In the genomic region with DNA sequence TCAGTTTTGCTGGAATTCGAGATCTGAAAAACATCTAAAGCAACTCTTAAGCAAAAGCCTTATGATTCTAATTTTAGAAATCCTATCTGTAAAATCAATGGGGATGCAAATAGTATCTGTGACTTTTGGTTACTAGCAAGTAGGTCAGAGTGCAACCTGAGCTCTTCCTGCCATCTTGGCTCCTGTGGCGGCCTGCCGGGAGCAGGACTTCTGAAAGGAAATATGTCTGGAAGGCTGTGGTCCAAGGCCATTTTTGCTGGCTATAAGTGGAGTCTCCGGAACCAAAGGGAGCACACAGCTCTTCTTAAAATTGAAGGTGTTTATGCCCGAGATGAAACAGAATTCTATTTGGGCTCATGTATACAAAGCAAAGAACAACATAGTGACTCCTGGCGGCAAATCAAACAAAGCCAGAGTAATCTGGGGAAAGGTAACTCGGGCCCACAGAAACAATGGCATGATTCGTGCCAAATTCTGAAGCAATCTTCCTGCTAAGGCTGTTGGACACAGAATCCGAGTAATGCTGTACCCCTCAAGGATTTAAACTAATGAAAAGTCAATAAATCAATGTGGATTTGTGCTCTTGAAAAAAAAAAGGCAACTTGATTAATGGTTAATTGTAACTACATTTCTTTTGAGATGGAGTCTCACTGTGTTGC, we compare ENCODE assay signal across 12 cellular contexts.
A peak's percentile ranks its signal among the peaks of the same experiment; 100 is the strongest.
DNase-seq lines count a peak whose midpoint lies in the region; ATAC-seq and TF ChIP-seq lines count a peak whose summit lies in the region.
"Had no signal": no experiment of that assay in that cellular context is flagged by ENCODE, and none has a peak within 500 bp of the region (broad histone marks: within the 10 kb centered on the region; RNA-seq: fewer than 3 reads in every experiment).

No MANE protein-coding gene starts in this region.

- no peaks in the 10 kb centered on the region for H3K9me3 ChIP-seq in DND-41 (ENCODE audit: insufficient read depth, low read length, severe bottlenecking)
- H3K9me3 ChIP-seq in duodenal mucosa (ENCODE audit: control insufficient read depth in 1 of 2, low read length in 2 of 2): no peaks in the 10 kb centered on the region
- no peaks in the 10 kb centered on the region for H3K9me3 ChIP-seq in neuron (ENCODE audit: low read length)
- H3K9me3 ChIP-seq: SJSA1 had no signal

- DNase-seq in DND-41 (no peak), NB4 (ENCODE audit: low read depth) (no peak), activated gamma-delta T cell treated with Interleukin-2 at 50 U/mL for 16 hours (no peak), NCI-H2029 treated with DMSO at 0.1 percent for 48 hours (lab: John Stamatoyannopoulos, UW) (no peak), dedifferentiated amniotic fluid mesenchymal stem cell (ENCODE audit: extremely low spot score) (no peak)
- DNase-seq: amygdala, HCEC 1CT had no signal

- TF ChIP-seq POLR2A in NB4 (IDR thresholded peaks at IDR 0.05; ENCODE audit: extremely low read depth, insufficient read length): no peak

- H3K36me3 ChIP-seq in DND-41 (ENCODE audit: insufficient read depth, low read length) (no peaks in the 10 kb centered on the region), duodenal mucosa (ENCODE audit: control insufficient read depth in 1 of 2, insufficient read depth in 2 of 2, low read length in 2 of 2) (no peaks in the 10 kb centered on the region), neuron (ENCODE audit: insufficient read depth, low read length) (no peaks in the 10 kb centered on the region)

- H2AFZ ChIP-seq in DND-41 (ENCODE audit: low read depth, low read length): no peak overlapping the region
- H2AFZ ChIP-seq in neuron (ENCODE audit: low read depth, low read length): no peak overlapping the region

- H3K27me3 ChIP-seq in DND-41 (ENCODE audit: insufficient read depth, low read length, poor library complexity) (no peaks in the 10 kb centered on the region), duodenal mucosa (ENCODE audit: control insufficient read depth in 1 of 2, insufficient read depth in 2 of 2, low read length in 2 of 2) (no peaks in the 10 kb centered on the region), neuron (ENCODE audit: insufficient read depth, low read length) (no peaks in the 10 kb centered on the region)
- H3K27me3 ChIP-seq: SJSA1 had no signal

- ATAC-seq in DND-41 (ENCODE audit: insufficient read depth, low read depth): no peak
- ATAC-seq in GM19328 (IDR thresholded peaks at IDR 0.05; ENCODE audit: unreplicated experiment): no peak

- H3K4me1 ChIP-seq in DND-41 (ENCODE audit: insufficient read depth, low read length) (peaks cover 24% of the 10 kb centered on the region), duodenal mucosa (ENCODE audit: control insufficient read depth in 1 of 2, insufficient read depth in 2 of 2, low read length in 2 of 2) (peaks cover 19% of the 10 kb centered on the region in 2 donors), neuron (ENCODE audit: insufficient read depth, low read length) (peaks cover 18% of the 10 kb centered on the region)

- H4K20me1 ChIP-seq in DND-41 (ENCODE audit: insufficient read depth, low read length): peaks cover 20% of the 10 kb centered on the region; the same call in 1 of the 2 replicates

- peak overlapping the region; percentile 78 for H3K4me2 ChIP-seq in DND-41 (ENCODE audit: insufficient read depth, low read length)

- H3K9ac ChIP-seq in DND-41 (ENCODE audit: low read depth, low read length): peak overlapping the region; percentile 77; the same call in 1 of the 2 replicates
- H3K9ac ChIP-seq in duodenal mucosa (ENCODE audit: low read depth in 1 of 2, low read length in 2 of 2): no peak overlapping the region

- no peak for TF ChIP-seq CTCF in DND-41 (IDR thresholded peaks at IDR 0.05; ENCODE audit: borderline replicate concordance, extremely low read depth, low read length, poor library complexity, severe bottlenecking)
- no peak for TF ChIP-seq CTCF in NB4 (IDR thresholded peaks at IDR 0.05; ENCODE audit: low read depth, low read length)

- H3K4me3 ChIP-seq in DND-41 (ENCODE audit: low read depth in 1 of 2, low read length in 2 of 2) (peak overlapping the region; percentile 39 to 77; a peak in 3 of 4 replicates), NB4 (ENCODE audit: low read depth, low read length) (peak overlapping the region; percentile 99), duodenal mucosa (ENCODE audit: low read depth in 1 of 2, low read length in 2 of 2) (peak overlapping the region; percentile 85 to 92), neuron (ENCODE audit: low read length) (peak overlapping the region; percentile 76)
- H3K4me3 ChIP-seq: lung had no signal

- H3K27ac ChIP-seq in DND-41 (ENCODE audit: low read length): no peak overlapping the region
- H3K27ac ChIP-seq in duodenal mucosa (ENCODE audit: low read depth, low read length): no peak overlapping the region
- H3K27ac ChIP-seq: SJSA1 had no signal

- H3K79me2 ChIP-seq in DND-41 (ENCODE audit: insufficient read depth, low read length): peaks cover 70% of the 10 kb centered on the region
